ENCODE assay signal across 21 cellular contexts in genomic region chr15:69400850-69401249, GRCh38. TPM values are rescaled to one million over a fixed set of nuclear protein-coding genes. Genes with fewer than 3 reads are reported as not detected.
DNase-seq lines count a peak whose midpoint lies in the region; ATAC-seq, FAIRE-seq and TF ChIP-seq lines count a peak whose summit lies in the region.
"Had no signal": no experiment of that assay in that cellular context is flagged by ENCODE, and none has a peak within 500 bp of the region (broad histone marks: within the 10 kb centered on the region; RNA-seq: fewer than 3 reads in every experiment).

No MANE protein-coding gene starts in this region.

- TF ChIP-seq EP300 in A549 (IDR thresholded peaks at IDR 0.05): no peak

- whole genome bisulfite sequencing in A549 (ENCODE audit: missing lambda C conversion rate): 81% methylated on average over 6 of the region's 6 CpGs
- WGBS in prostate gland: 79% methylated on average over 6 of the region's 6 CpGs

- no peaks in the 10 kb centered on the region for H3K36me3 Mint-ChIP-seq in activated naive CD8-positive, alpha-beta T cell

- DNase-seq in DMS53 (lab: John Stamatoyannopoulos, UW): peak; percentile 32
- DNase-seq in DMS53 treated with DMSO at 0.1 percent for 48 hours (lab: John Stamatoyannopoulos, UW; ENCODE audit: unreplicated experiment): no peak
- no peak for DNase-seq in A549 (ENCODE audit: low read depth in 1 of 2, low spot score in 1 of 2)
- DNase-seq in stimulated activated CD4-positive, alpha-beta T cell treated with anti-CD3 and anti-CD28 coated beads, Interleukin-12 subunit alpha, Interleukin-12 subunit beta, amount 100 ng/mL, for 48 hours (ENCODE audit: low read depth in 2 of 3, low spot score in 1 of 3): peak; percentile 15 to 25 (median 16)
- no peak for DNase-seq in prostate gland (ENCODE audit: low spot score)
- DNase-seq in GM20000 (ENCODE audit: low spot score): no peak
- DNase-seq: activated CD4-positive, CD25-positive, alpha-beta regulatory T cell treated with anti-CD3 and anti-CD28 coated beads, Interleukin-2, amount 50 U/mL, for 72 hours; aorta; COR-L47; head of caudate nucleus; immature natural killer cell; NCI-H2081 treated with DMSO at 0.1 percent for 48 hours; right lobe of liver had no signal

- H3K36me3 ChIP-seq in prostate gland: no peaks in the 10 kb centered on the region
- H3K36me3 ChIP-seq: right lobe of liver had no signal

- H3K4me1 ChIP-seq in A549 (no peaks in the 10 kb centered on the region), prostate gland (replicated peaks) (no peaks in the 10 kb centered on the region)
- H3K4me1 ChIP-seq: right lobe of liver had no signal

- no peak for FAIRE-seq in A549 (lab: Jason Lieb, UNC)

- H3K9me3 ChIP-seq in A549 (no peaks in the 10 kb centered on the region), prostate gland (no peaks in the 10 kb centered on the region)
- H3K9me3 ChIP-seq: right lobe of liver had no signal

- H3K27ac Mint-ChIP-seq in activated naive CD8-positive, alpha-beta T cell: peak overlapping the region; percentile 6
- H3K27ac Mint-ChIP-seq: activated T-helper 1 cell treated with anti-CD3 and anti-CD28 coated beads, Interleukin-12 subunit alpha, Interleukin-12 subunit beta, Interleukin-2, Interleukin-4 antibody, amounts not matched to agents 30 ng/mL and 10 ng/mL and 1 ng/mL, durations not matched to agents 14 hours and 24 hours and 36 hours; B cell; immature natural killer cell; T-helper 2 cell treated with Interferon-gamma antibody and Interleukin-4, amounts not matched to agents 5 μg/mL and 100 μg/mL, for 36 hours had no signal

- ATAC-seq in A549 (peak; percentile 31 to 38; a peak in 4 of 6 replicates), GM18909 (IDR thresholded peaks at IDR 0.05; ENCODE audit: poor library complexity, unreplicated experiment) (no peak)
- ATAC-seq: right lobe of liver had no signal

- H3K4me2 ChIP-seq in A549: no peak overlapping the region

- POLR2A ChIA-PET in A549 (lab: Yijun Ruan, JAX): no interaction called here

- H3K27ac ChIP-seq in A549 (no peak overlapping the region), prostate gland (no peak overlapping the region)
- H3K27ac ChIP-seq: 22Rv1, right lobe of liver, SK-N-MC had no signal

- H3K27me3 Mint-ChIP-seq in activated naive CD8-positive, alpha-beta T cell: peaks cover 3% of the 10 kb centered on the region

- intact Hi-C loops in prostate gland (cut with DNase I): no loop called here

- no peaks in the 10 kb centered on the region for H3K9me3 Mint-ChIP-seq in activated naive CD8-positive, alpha-beta T cell (ENCODE audit: low read depth)
- H3K9me3 Mint-ChIP-seq: activated T-helper 1 cell treated with anti-CD3 and anti-CD28 coated beads, Interleukin-12 subunit alpha, Interleukin-12 subunit beta, Interleukin-2, Interleukin-4 antibody, amounts not matched to agents 30 ng/mL and 10 ng/mL and 1 ng/mL, durations not matched to agents 14 hours and 24 hours and 36 hours; immature natural killer cell; T-helper 2 cell treated with Interferon-gamma antibody and Interleukin-4, amounts not matched to agents 5 μg/mL and 100 μg/mL, for 36 hours had no signal

- TF ChIP-seq POLR2A in A549 (IDR thresholded peaks at IDR 0.05; ENCODE audit: low read length) (no peak), prostate gland (IDR thresholded peaks at IDR 0.05) (no peak)

- H3K27me3 ChIP-seq in prostate gland (replicated peaks; ENCODE audit: insufficient read depth): no peaks in the 10 kb centered on the region
- H3K27me3 ChIP-seq: right lobe of liver had no signal

- TF ChIP-seq RAD21 in A549 (conservative IDR thresholded peaks at IDR 0.05 in 1 of 2, IDR thresholded peaks at IDR 0.05 in 1 of 2): no peak

- H3K4me3 ChIP-seq in A549 (no peak overlapping the region), prostate gland (no peak overlapping the region)
- H3K4me3 ChIP-seq: lung, right lobe of liver, SK-N-MC had no signal

- CTCF ChIA-PET in A549 (lab: Yijun Ruan, JAX): interaction anchor here (0.6 to 13.9 kb wide), 4 partner anchors 9 to 345 kb away, joined by 3 to 198 read pairs (median 4); no protein-coding TSS in a partner anchor

- H3K4me3 Mint-ChIP-seq in activated naive CD8-positive, alpha-beta T cell: no peak overlapping the region
- H3K4me3 Mint-ChIP-seq: activated T-helper 1 cell treated with anti-CD3 and anti-CD28 coated beads, Interleukin-12 subunit alpha, Interleukin-12 subunit beta, Interleukin-2, Interleukin-4 antibody, amounts not matched to agents 30 ng/mL and 10 ng/mL and 1 ng/mL, durations not matched to agents 14 hours and 24 hours and 36 hours; B cell; immature natural killer cell; T-helper 2 cell treated with Interferon-gamma antibody and Interleukin-4, amounts not matched to agents 5 μg/mL and 100 μg/mL, for 36 hours had no signal

- H3K4me1 Mint-ChIP-seq in activated naive CD8-positive, alpha-beta T cell (ENCODE audit: low read depth): peaks cover 10% of the 10 kb centered on the region
- H3K4me1 Mint-ChIP-seq: B cell, immature natural killer cell had no signal

- TF ChIP-seq CTCF in A549 (IDR thresholded peaks at IDR 0.05) (no peak), prostate gland (IDR thresholded peaks at IDR 0.05) (no peak), GM20000 (IDR thresholded peaks at IDR 0.05; ENCODE audit: extremely low read depth, missing control alignments) (no peak)

TF ChIP-seq in A549, 52 proteins besides CTCF, POLR2A, EP300 and RAD21:
- TF ChIP-seq PHF8 (IDR thresholded peaks at IDR 0.05; ENCODE audit: borderline replicate concordance, low read depth) (no peak), ZNF302 (CRISPR knock-in tag; IDR thresholded peaks at IDR 0.05) (no peak), SREBF2 (IDR thresholded peaks at IDR 0.05) (no peak)

RNA-seq across cellular contexts. Expression of gene KIF23, which starts 13.3 kb away (rescaled TPM):
- polyA plus RNA-seq in A549 (2011; rRNA removed): 79.5 and 117 TPM in 2 replicates
- polyA plus RNA-seq in A549 (2012; cell fraction: cytosol; rRNA removed): 43.9 and 52.7 TPM in 2 replicates
- polyA plus RNA-seq in A549 (2012; cell fraction: nucleus; rRNA removed): 63.8 and 90.2 TPM in 2 replicates
- polyA plus RNA-seq in A549 (2017; fragmentation: RNase III; extraction: RNeasy Plus Mini Kit Qiagen cat#74134 plus additional on column Dnase treatment): 81.8 to 93.1 TPM (median 87.9 TPM) in 3 replicates
- 83.0 and 87.7 TPM in 2 replicates for polyA minus RNA-seq in A549 (2011; rRNA and poly(A)+ RNA removed)
- total RNA-seq in prostate gland: 1 to 10 TPM; 2.6 to 7.4 TPM

RNA-seq across cellular contexts. Expression of gene RPLP1, which starts 51.8 kb away (rescaled TPM):
- 1,245 and 1,557 TPM in 2 replicates for polyA plus RNA-seq in A549 (2011; rRNA removed)
- polyA plus RNA-seq in A549 (2012; cell fraction: cytosol; rRNA removed): 2,903 and 3,168 TPM in 2 replicates
- polyA plus RNA-seq in A549 (2012; cell fraction: nucleus; rRNA removed): 1,317 and 1,797 TPM in 2 replicates
- 3,637 to 4,104 TPM (median 3,948 TPM) in 3 replicates for polyA plus RNA-seq in A549 (2017; fragmentation: RNase III; extraction: RNeasy Plus Mini Kit Qiagen cat#74134 plus additional on column Dnase treatment)
- polyA minus RNA-seq in A549 (2011; rRNA and poly(A)+ RNA removed): 558 and 606 TPM in 2 replicates
- 100 to 1,000 TPM; 593 to 930 TPM for total RNA-seq in prostate gland

Comparison
In these comparisons a context has a peak if more than half of its experiments do, and no peak if none do; other contexts are left out.
1. DNase-seq: peak in DMS53 (single experiment) and stimulated activated CD4-positive, alpha-beta T cell treated with anti-CD3 and anti-CD28 coated beads, Interleukin-12 subunit alpha, Interleukin-12 subunit beta, amount 100 ng/mL, for 48 hours (3 of 3); none in DMS53 treated with DMSO at 0.1 percent for 48 hours (single experiment), A549 (0 of 2), prostate gland (single experiment) and GM20000 (single experiment).